In the genomic region with DNA sequence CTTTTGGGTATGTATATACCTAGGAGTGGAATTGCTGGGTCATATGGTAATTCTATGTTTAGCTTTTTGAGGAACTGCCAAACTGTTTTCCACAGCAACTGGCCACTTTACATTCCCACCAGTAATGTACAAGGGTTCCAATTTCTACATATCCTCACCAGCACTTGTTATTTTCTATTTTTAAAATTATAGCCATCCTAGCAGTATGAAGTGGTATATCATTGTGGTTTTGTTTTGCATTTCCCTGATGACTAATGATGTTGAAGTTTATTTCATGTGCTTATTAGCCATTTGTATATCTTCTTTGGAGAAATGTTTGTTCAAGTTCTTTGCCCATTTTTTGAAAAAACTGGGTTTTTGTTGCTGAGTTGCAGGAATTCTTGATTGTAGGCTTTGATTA, we compare ENCODE assay signal across 24 cellular contexts. TPM values are rescaled to one million over a fixed set of nuclear protein-coding genes. Genes with fewer than 3 reads are reported as not detected.
DNase-seq lines count a peak whose midpoint lies in the region; ATAC-seq and TF ChIP-seq lines count a peak whose summit lies in the region.
"Had no signal": no experiment of that assay in that cellular context is flagged by ENCODE, and none has a peak within 500 bp of the region (broad histone marks: within the 10 kb centered on the region; RNA-seq: fewer than 3 reads in every experiment).

No MANE protein-coding gene starts in this region.

- no peaks in the 10 kb centered on the region for H3K36me3 ChIP-seq in tibial nerve
- H3K36me3 ChIP-seq: pancreas, right lobe of liver, SJSA1, thyroid gland had no signal

- no peak for TF ChIP-seq CTCF in tibial nerve (IDR thresholded peaks at IDR 0.05)

- H3K4me3 ChIP-seq in tibial nerve: no peak overlapping the region
- H3K4me3 ChIP-seq: pancreas, right lobe of liver, SJSA1, thyroid gland had no signal

- TF ChIP-seq EP300 in tibial nerve (IDR thresholded peaks at IDR 0.05): no peak

- peaks cover 14 to 26% of the 10 kb centered on the region in 2 donors for H3K4me1 Mint-ChIP-seq in natural killer cell treated with Interleukin-12 subunit alpha and Interleukin-12 subunit beta and Interleukin-15 and Interleukin-18, amount 100 ng/mL, for 72 hours (ENCODE audit: low read depth in 2 of 2)
- H3K4me1 Mint-ChIP-seq: stimulated activated memory B cell treated with anti-CD40 and anti-IgM and Interleukin-4, amounts not matched to agents 10 μg/mL and 1 μg/mL and 100 μg/mL, for 72 hours had no signal

- no peaks in the 10 kb centered on the region for H3K9me3 ChIP-seq in tibial nerve
- H3K9me3 ChIP-seq: pancreas, right lobe of liver, SJSA1, thyroid gland had no signal

- H3K4me3 Mint-ChIP-seq in natural killer cell treated with Interleukin-12 subunit alpha and Interleukin-12 subunit beta and Interleukin-15 and Interleukin-18, amount 100 ng/mL, for 72 hours: peak overlapping the region; percentile 15
- H3K4me3 Mint-ChIP-seq: central memory CD8-positive, alpha-beta T cell; stimulated activated memory B cell treated with anti-CD40 and anti-IgM and Interleukin-4, amounts not matched to agents 10 μg/mL and 1 μg/mL and 100 μg/mL, for 72 hours; T-helper 17 cell; WTC11 had no signal

- H3K27ac Mint-ChIP-seq in natural killer cell treated with Interleukin-12 subunit alpha and Interleukin-12 subunit beta and Interleukin-15 and Interleukin-18, amount 100 ng/mL, for 72 hours: no peak overlapping the region
- H3K27ac Mint-ChIP-seq: stimulated activated memory B cell treated with anti-CD40 and anti-IgM and Interleukin-4, amounts not matched to agents 10 μg/mL and 1 μg/mL and 100 μg/mL, for 72 hours; T-helper 17 cell; WTC11 had no signal

- no peaks in the 10 kb centered on the region for H3K36me3 Mint-ChIP-seq in natural killer cell treated with Interleukin-12 subunit alpha and Interleukin-12 subunit beta and Interleukin-15 and Interleukin-18, amount 100 ng/mL, for 72 hours
- H3K36me3 Mint-ChIP-seq: WTC11 had no signal

- no peak overlapping the region for H3K27ac ChIP-seq in tibial nerve
- H3K27ac ChIP-seq: pancreas, right lobe of liver, SJSA1, thyroid gland had no signal

- DNase-seq in EH (ENCODE audit: low read depth) (peak; percentile 55), M059J (ENCODE audit: low read depth) (peak; percentile 48), amniotic epithelial cell (ENCODE audit: low read depth) (peak; percentile 59), tibial nerve (ENCODE audit: low spot score in 2 of 2) (no peak), NCI-H524 treated with DMSO at 0.1 percent for 48 hours (lab: John Stamatoyannopoulos, UW) (no peak), NCI-H187 treated with DMSO at 0.1 percent for 48 hours (lab: John Stamatoyannopoulos, UW) (no peak)
- DNase-seq in natural killer cell treated with Interleukin-12 subunit alpha and Interleukin-12 subunit beta and Interleukin-15 and Interleukin-18, amount 100 ng/mL, for 72 hours (ENCODE audit: low spot score): no peak
- DNase-seq: activated CD4-positive, alpha-beta T cell treated with anti-CD3 and anti-CD28 coated beads, Interleukin-2, amount 50 U/mL, for 48 hours; activated naive CD4-positive, alpha-beta T cell; activated T-cell treated with anti-CD3 and anti-CD28 coated beads for 4 hours; amygdala; effector memory CD4-positive, alpha-beta T cell; NCI-H1092; NCI-H2029 treated with DMSO at 0.1 percent for 48 hours; NCI-H510A treated with DMSO at 0.1 percent for 48 hours; pancreas; right lobe of liver; T-helper 17 cell; thyroid gland had no signal

- H3K9me3 Mint-ChIP-seq in natural killer cell treated with Interleukin-12 subunit alpha and Interleukin-12 subunit beta and Interleukin-15 and Interleukin-18, amount 100 ng/mL, for 72 hours: no peaks in the 10 kb centered on the region
- H3K9me3 Mint-ChIP-seq: central memory CD8-positive, alpha-beta T cell; stimulated activated memory B cell treated with anti-CD40 and anti-IgM and Interleukin-4, amounts not matched to agents 10 μg/mL and 1 μg/mL and 100 μg/mL, for 72 hours; WTC11 had no signal

- no peak for ATAC-seq in natural killer cell treated with Interleukin-12 subunit alpha and Interleukin-12 subunit beta and Interleukin-15 and Interleukin-18, amount 100 ng/mL, for 72 hours
- ATAC-seq in GM18505 (IDR thresholded peaks at IDR 0.05; ENCODE audit: unreplicated experiment): no peak
- ATAC-seq: stimulated activated memory B cell treated with anti-CD40 and anti-IgM and Interleukin-4, amounts not matched to agents 10 μg/mL and 1 μg/mL and 100 μg/mL, for 72 hours; T-helper 17 cell; WTC11 had no signal

- TF ChIP-seq POLR2A in tibial nerve (IDR thresholded peaks at IDR 0.05) (no peak), GM18505 (IDR thresholded peaks at IDR 0.05; ENCODE audit: borderline replicate concordance, extremely low read depth, insufficient read depth, insufficient read length) (no peak)

- peaks cover 0 to 11% of the 10 kb centered on the region in 2 donors for H3K27me3 ChIP-seq in tibial nerve
- H3K27me3 ChIP-seq: SJSA1, thyroid gland had no signal

- H3K27me3 Mint-ChIP-seq in natural killer cell treated with Interleukin-12 subunit alpha and Interleukin-12 subunit beta and Interleukin-15 and Interleukin-18, amount 100 ng/mL, for 72 hours: peaks cover 0 to 3% of the 10 kb centered on the region in 2 donors
- H3K27me3 Mint-ChIP-seq: central memory CD8-positive, alpha-beta T cell; stimulated activated memory B cell treated with anti-CD40 and anti-IgM and Interleukin-4, amounts not matched to agents 10 μg/mL and 1 μg/mL and 100 μg/mL, for 72 hours; T-helper 17 cell had no signal

- H3K4me1 ChIP-seq in tibial nerve: peaks cover 0 to 6% (median 0%) of the 10 kb centered on the region in 4 donors
- H3K4me1 ChIP-seq: right lobe of liver, thyroid gland had no signal

RNA-seq across cellular contexts. Expression of a gene that starts 39.6 kb away (rescaled TPM):
- total RNA-seq in M059J (2014; rRNA removed; shearing (Covaris generic)): 32.6 and 33.4 TPM in 2 replicates
- total RNA-seq in natural killer cell treated with Interleukin-12 subunit alpha and Interleukin-12 subunit beta and Interleukin-15 and Interleukin-18, amount 100 ng/mL, for 72 hours: 10 to 100 TPM; 29.6 to 41.0 TPM
- total RNA-seq in tibial nerve: 10 to 100 TPM in 3 of 4 donors, 1 to 10 TPM in 1; 7.1 to 20.3 (median 13.3) TPM

Comparison
In these comparisons a context has a peak if more than half of its experiments do, and no peak if none do; other contexts are left out.
1. DNase-seq: peak in EH (single experiment), M059J (single experiment) and amniotic epithelial cell (single experiment); none in natural killer cell treated with Interleukin-12 subunit alpha and Interleukin-12 subunit beta and Interleukin-15 and Interleukin-18, amount 100 ng/mL, for 72 hours (single experiment), tibial nerve (0 of 2), NCI-H524 treated with DMSO at 0.1 percent for 48 hours (single experiment) and NCI-H187 treated with DMSO at 0.1 percent for 48 hours (single experiment).